Comparison of ENCODE assay signal across 8 cellular contexts in the genomic region with DNA sequence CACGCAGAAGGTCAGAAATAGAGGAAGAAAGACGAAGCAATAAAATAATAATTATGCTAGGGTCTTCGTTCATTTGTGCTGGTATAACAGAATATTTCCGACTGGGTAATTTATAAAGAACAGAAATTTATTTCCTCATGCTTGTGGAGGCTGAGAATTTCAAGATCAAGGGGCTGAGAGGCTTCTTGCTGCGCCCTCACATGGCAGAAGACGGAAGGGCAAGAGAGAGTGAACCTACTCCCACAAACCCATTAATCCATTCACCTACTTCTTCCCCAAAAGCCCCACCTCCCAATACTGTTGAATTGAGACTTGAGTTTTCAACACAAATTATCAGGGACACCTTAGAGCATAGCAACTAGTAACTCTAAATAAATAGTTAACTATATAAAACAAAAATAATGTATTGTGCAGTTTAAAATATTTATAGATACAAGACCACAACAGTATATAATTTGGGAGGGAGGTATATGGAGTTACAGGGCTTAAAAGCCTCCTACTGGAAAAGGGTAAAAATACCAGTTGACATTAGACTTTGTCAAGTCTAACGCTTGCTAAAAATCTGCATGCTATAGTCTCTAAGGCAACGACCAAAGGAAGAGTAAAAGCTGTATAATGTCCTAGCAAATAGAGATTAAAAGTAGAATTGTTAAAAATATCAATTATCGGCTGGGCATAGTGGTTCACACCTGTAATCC. TPM values are rescaled to one million over a fixed set of nuclear protein-coding genes. Genes with fewer than 3 reads are reported as not detected.
A peak's percentile ranks its signal among the peaks of the same experiment; 100 is the strongest.
DNase-seq lines count a peak whose midpoint lies in the region; ATAC-seq and TF ChIP-seq lines count a peak whose summit lies in the region.

No MANE protein-coding gene starts in this region.

- H4K20me1 ChIP-seq in OCI-LY7 (ENCODE audit: insufficient read depth, low read length) = no peaks in the 10 kb centered on the region

- no peak overlapping the region for H3K4me2 ChIP-seq in OCI-LY7 (ENCODE audit: low read length)

- CTCF ChIA-PET in BJ (lab: Yijun Ruan, JAX) = interaction anchor here (0.6 to 1.6 kb wide), 12 partner anchors 8 to 295 kb away, joined by 3 to 6 read pairs (median 3); no protein-coding TSS in a partner anchor
- CTCF ChIA-PET in OCI-LY7 (lab: Charles Lee; ENCODE audit: unreplicated experiment) = no interaction called here

- no peak overlapping the region for H3K27ac ChIP-seq in OCI-LY7 (ENCODE audit: low read depth, low read length, poor library complexity, severe bottlenecking)
- H3K27ac ChIP-seq in adrenal gland = no peak overlapping the region
- H3K27ac ChIP-seq in left lung = no peak overlapping the region

- no peaks in the 10 kb centered on the region for H3K9me3 ChIP-seq in OCI-LY7 (ENCODE audit: low read length)
- H3K9me3 ChIP-seq in adrenal gland (replicated peaks in 1 of 3) = no peaks in the 10 kb centered on the region
- H3K9me3 ChIP-seq in left lung = no peaks in the 10 kb centered on the region

- ATAC-seq in GM21390 (IDR thresholded peaks at IDR 0.05; ENCODE audit: unreplicated experiment) (peak; percentile 57), left lung (peak; percentile 70), HG02759 (IDR thresholded peaks at IDR 0.05; ENCODE audit: unreplicated experiment) (no peak)

- 50 to 55% (median 52%) methylated on average over 9 of the region's 9 CpGs for WGBS in adrenal gland, 4 donors

- no peak overlapping the region for H2AFZ ChIP-seq in OCI-LY7 (ENCODE audit: low read length)

- H3K9me2 ChIP-seq in OCI-LY7 (ENCODE audit: insufficient read depth, low read length) = no peaks in the 10 kb centered on the region

- H3K36me3 ChIP-seq in BJ (ENCODE audit: control insufficient read depth, insufficient read depth, low read length) (no peaks in the 10 kb centered on the region), OCI-LY7 (ENCODE audit: insufficient read depth, low read length) (no peaks in the 10 kb centered on the region), adrenal gland (replicated peaks in 1 of 2) (no peaks in the 10 kb centered on the region), left lung (no peaks in the 10 kb centered on the region)

- no TSS peak for BruUV-seq in OCI-LY7 (replicated peaks; lab: Mats Ljungman, UMichigan)

- no peak for TF ChIP-seq POLR2A in adrenal gland (IDR thresholded peaks at IDR 0.05)

- H3K79me2 ChIP-seq in OCI-LY7 (ENCODE audit: insufficient read depth, low read depth, low read length) = no peaks in the 10 kb centered on the region

- POLR2A ChIA-PET in BJ (lab: Charles Lee) (no interaction called here), OCI-LY7 (lab: Charles Lee) (interaction anchor here (0.7 kb wide), 1 partner anchor 311 kb away, joined by 3 read pairs; no protein-coding TSS in a partner anchor)

- no peaks in the 10 kb centered on the region for H3K4me1 ChIP-seq in OCI-LY7 (ENCODE audit: insufficient read depth, low read length, poor library complexity, severe bottlenecking)
- no peaks in the 10 kb centered on the region for H3K4me1 ChIP-seq in adrenal gland (replicated peaks in 1 of 2)
- no peaks in the 10 kb centered on the region for H3K4me1 ChIP-seq in left lung

- DNase-seq in BJ (ENCODE audit: low read depth) = no peak
- DNase-seq in OCI-LY7 (ENCODE audit: low spot score) = peak; percentile 5
- peak in 5 of 7 donors; percentile 21 to 50 (median 30) for DNase-seq in adrenal gland
- DNase-seq in left lung = no peak
- no peak for DNase-seq in 8988T
- DNase-seq in effector CD8-positive, alpha-beta T cell (lab: John Stamatoyannopoulos, UW) = no peak

- peak; percentile 80 for TF ChIP-seq CTCF in BJ (IDR thresholded peaks at IDR 0.05; ENCODE audit: insufficient read depth, low read depth, low read length)
- peak; percentile 73 for TF ChIP-seq CTCF in OCI-LY7 (conservative IDR thresholded peaks at IDR 0.05; ENCODE audit: low read length)
- TF ChIP-seq CTCF in adrenal gland (IDR thresholded peaks at IDR 0.05) = peak in 5 of 6 experiments; percentile 26 to 57 (median 38)
- peak; percentile 40 to 41 for TF ChIP-seq CTCF in left lung (IDR thresholded peaks at IDR 0.05)

- H3K27me3 ChIP-seq in BJ (ENCODE audit: control insufficient read depth, insufficient read depth, low read length) (no peaks in the 10 kb centered on the region; the same call in 1 of the 2 replicates), adrenal gland (no peaks in the 10 kb centered on the region), left lung (no peaks in the 10 kb centered on the region)

- H3K4me3 ChIP-seq in BJ (ENCODE audit: low read depth, low read length) = no peak overlapping the region
- H3K4me3 ChIP-seq in OCI-LY7 (ENCODE audit: low read depth, low read length, poor library complexity, severe bottlenecking) = no peak overlapping the region
- no peak overlapping the region for H3K4me3 ChIP-seq in adrenal gland
- H3K4me3 ChIP-seq in left lung = no peak overlapping the region

- intact Hi-C loops in OCI-LY7 (cut with micrococcal nuclease; ENCODE audit: unreplicated experiment) (no loop called here), adrenal gland (cut with DNase I) (no loop called here), left lung (cut with DNase I) (no loop called here)

RNA-seq across cellular contexts. Expression of gene NAA35, which starts 40.3 kb away (rescaled TPM):
- polyA plus RNA-seq in BJ (2011; rRNA removed) = 9.8 and 16.0 TPM in 2 replicates
- 7.5 and 8.9 TPM in 2 replicates for polyA minus RNA-seq in BJ (2011; rRNA and poly(A)+ RNA removed)
- total RNA-seq in OCI-LY7 (2014; rRNA removed; shearing (Covaris generic)) = 9.5 and 14.1 TPM in 2 replicates
- 19.3 and 20.2 TPM in 2 replicates for total RNA-seq in OCI-LY7 (2022)
- 10 to 100 TPM; 15.3 to 29.1 (median 23.8) TPM for total RNA-seq in adrenal gland
- polyA plus RNA-seq in adrenal gland = 10 to 100 TPM in 1 of 3 donors, 1 to 10 TPM in 2; 8.4 to 33.4 (median 9.8) TPM
- 10 to 100 TPM; 17.9 to 23.0 TPM for total RNA-seq in left lung

Comparison
In these comparisons a context has a peak if more than half of its experiments do, and no peak if none do; other contexts are left out.
1. DNase-seq: peak in OCI-LY7 (single experiment) and adrenal gland (5 of 7); none in BJ (single experiment), left lung (0 of 2), 8988T (single experiment) and effector CD8-positive, alpha-beta T cell (single experiment).
2. Peak in every context shown above with its lines, with median percentiles within 50 percentile points of each other: CTCF ChIP-seq.